In the genomic region with DNA sequence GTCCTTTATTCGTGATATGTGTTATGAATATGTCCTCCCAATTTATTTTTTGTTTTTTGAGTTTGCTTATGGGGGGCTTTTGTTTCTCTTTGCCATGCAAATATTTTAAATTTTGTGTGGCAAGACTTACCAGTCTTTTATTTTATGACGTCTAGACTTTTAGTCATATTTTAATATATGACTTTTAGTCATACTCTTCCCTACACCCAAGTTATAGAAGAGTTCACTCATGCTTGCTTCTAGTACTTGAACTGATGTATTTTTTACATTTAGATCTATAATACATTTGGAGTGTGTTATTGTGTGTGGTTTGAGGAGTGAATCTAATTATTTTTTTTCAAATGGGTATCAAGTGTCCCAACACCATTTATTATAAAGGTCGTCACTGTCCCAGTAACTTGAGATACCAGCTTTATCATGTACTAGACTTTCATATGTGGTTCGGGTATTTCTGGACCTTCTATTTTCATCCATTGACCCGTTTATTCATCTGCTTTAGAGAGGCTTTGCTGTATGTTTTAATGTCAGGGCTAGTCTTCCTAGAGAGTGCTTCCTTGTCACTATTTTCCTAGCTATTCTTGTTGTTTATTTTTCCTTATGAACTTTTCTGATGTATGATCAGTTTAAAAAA, we compare ENCODE assay signal across 9 cellular contexts. TPM values are rescaled to one million over a fixed set of nuclear protein-coding genes. Genes with fewer than 3 reads are reported as not detected.
DNase-seq lines count a peak whose midpoint lies in the region; ATAC-seq and TF ChIP-seq lines count a peak whose summit lies in the region.
"Had no signal": no experiment of that assay in that cellular context is flagged by ENCODE, and none has a peak within 500 bp of the region (broad histone marks: within the 10 kb centered on the region; RNA-seq: fewer than 3 reads in every experiment).

No MANE protein-coding gene starts in this region.

- H4K20me1 ChIP-seq in smooth muscle cell (ENCODE audit: low read depth): no peaks in the 10 kb centered on the region

- no peaks in the 10 kb centered on the region for H3K79me2 ChIP-seq in smooth muscle cell (ENCODE audit: low read depth)

- H3K9me3 ChIP-seq in Peyer's patch (peaks cover 0 to 14% (median 4%) of the 10 kb centered on the region in 4 donors), smooth muscle cell (replicated peaks; ENCODE audit: low read depth) (peaks cover 10% of the 10 kb centered on the region)
- H3K9me3 ChIP-seq: SJCRH30 had no signal

- peak overlapping the region in 3 of 4 donors; percentile 54 to 61 (median 55) for H3K4me3 ChIP-seq in Peyer's patch
- H3K4me3 ChIP-seq in foreskin fibroblast (ENCODE audit: low read depth in 1 of 2, low read length in 2 of 2): peak overlapping the region; percentile 43 to 51
- peak overlapping the region; percentile 49 for H3K4me3 ChIP-seq in smooth muscle cell
- H3K4me3 ChIP-seq: SJCRH30 had no signal

- peaks cover 40% of the 10 kb centered on the region for H3K36me3 Mint-ChIP-seq in T-helper 1 cell treated with Interleukin-12 subunit alpha and Interleukin-12 subunit beta and Interleukin-4 antibody, amounts not matched to agents 30 μg/mL and 1 μg/mL, for 36 hours (ENCODE audit: low read depth)

- H3K4me1 ChIP-seq in Peyer's patch: peaks cover 0 to under 1% (median 0%) of the 10 kb centered on the region in 4 donors
- H3K4me1 ChIP-seq in smooth muscle cell (ENCODE audit: low read depth): no peaks in the 10 kb centered on the region
- H3K4me1 ChIP-seq: SJCRH30 had no signal

- WGBS in smooth muscle cell (ENCODE audit: low lambda C conversion rate): 67% methylated on average over 5 of the region's 5 CpGs

- no peaks in the 10 kb centered on the region for H3K27me3 Mint-ChIP-seq in T-helper 1 cell treated with Interleukin-12 subunit alpha and Interleukin-12 subunit beta and Interleukin-4 antibody, amounts not matched to agents 30 μg/mL and 1 μg/mL, for 36 hours (ENCODE audit: low read depth)

- peak overlapping the region; percentile 86 for H2AFZ ChIP-seq in smooth muscle cell (ENCODE audit: low read depth)

- no peak overlapping the region for H3K9ac ChIP-seq in smooth muscle cell (ENCODE audit: low read depth)

- peak overlapping the region in 2 of 4 donors; percentile 82 to 89 for H3K27ac ChIP-seq in Peyer's patch
- H3K27ac ChIP-seq in smooth muscle cell (ENCODE audit: low read depth): no peak overlapping the region
- H3K27ac ChIP-seq: SJCRH30 had no signal

- TF ChIP-seq CTCF in Peyer's patch (IDR thresholded peaks at IDR 0.05) (no peak), foreskin fibroblast (IDR thresholded peaks at IDR 0.05; ENCODE audit: low read depth, low read length) (no peak), smooth muscle cell (IDR thresholded peaks at IDR 0.05; ENCODE audit: borderline replicate concordance, insufficient read depth, poor library complexity, severe bottlenecking) (no peak)

- H3K4me3 Mint-ChIP-seq in T-helper 1 cell treated with Interleukin-12 subunit alpha and Interleukin-12 subunit beta and Interleukin-4 antibody, amounts not matched to agents 30 μg/mL and 1 μg/mL, for 36 hours: peak overlapping the region; percentile 99

- H3K4me1 Mint-ChIP-seq in T-helper 1 cell treated with Interleukin-12 subunit alpha and Interleukin-12 subunit beta and Interleukin-4 antibody, amounts not matched to agents 30 μg/mL and 1 μg/mL, for 36 hours (ENCODE audit: low read depth): peaks cover 42% of the 10 kb centered on the region

- no peaks in the 10 kb centered on the region for H3K27me3 ChIP-seq in Peyer's patch
- H3K27me3 ChIP-seq in smooth muscle cell (ENCODE audit: low read depth): peaks cover 31% of the 10 kb centered on the region
- H3K27me3 ChIP-seq: SJCRH30 had no signal

- H3K27ac Mint-ChIP-seq in T-helper 1 cell treated with Interleukin-12 subunit alpha and Interleukin-12 subunit beta and Interleukin-4 antibody, amounts not matched to agents 30 μg/mL and 1 μg/mL, for 36 hours: peak overlapping the region; percentile 72

- H3K4me2 ChIP-seq in smooth muscle cell: peak overlapping the region; percentile 90

- no peak for TF ChIP-seq POLR2A in Peyer's patch (IDR thresholded peaks at IDR 0.05)

- peaks cover 22% of the 10 kb centered on the region for H3K9me3 Mint-ChIP-seq in T-helper 1 cell treated with Interleukin-12 subunit alpha and Interleukin-12 subunit beta and Interleukin-4 antibody, amounts not matched to agents 30 μg/mL and 1 μg/mL, for 36 hours

- H3K36me3 ChIP-seq in Peyer's patch (peaks cover 0 to 6% (median 0%) of the 10 kb centered on the region in 3 donors), smooth muscle cell (ENCODE audit: low read depth) (peaks cover 5% of the 10 kb centered on the region)
- H3K36me3 ChIP-seq: SJCRH30 had no signal

- H3F3A ChIP-seq in smooth muscle cell (ENCODE audit: low read depth): no peaks in the 10 kb centered on the region

- no peak for ATAC-seq in HG03378 (IDR thresholded peaks at IDR 0.05; ENCODE audit: unreplicated experiment)

- DNase-seq in T-helper 1 cell: no peak
- DNase-seq in Peyer's patch: no peak
- no peak for DNase-seq in foreskin fibroblast
- DNase-seq in smooth muscle cell (lab: John Stamatoyannopoulos, UW; ENCODE audit: unreplicated experiment): no peak
- DNase-seq in T-helper 9 cell: no peak
- DNase-seq in NK-92 (lab: John Stamatoyannopoulos, UW; ENCODE audit: unreplicated experiment): no peak
- DNase-seq: SJCRH30 had no signal

RNA-seq across cellular contexts. Expression of a gene that starts 0.8 kb away (rescaled TPM):
- total RNA-seq in Peyer's patch (100 to 1,000 TPM in 1 of 4 donors, 1 to 10 TPM in 3; 3.1 to 109 (median 6.5) TPM), smooth muscle cell (not detected in 2 replicates)
- polyA plus RNA-seq in smooth muscle cell: 0.40 TPM in 1 of 2 replicates, not detected in the other

RNA-seq across cellular contexts. Expression of a gene that starts 14.1 kb away (rescaled TPM):
- total RNA-seq in Peyer's patch (10 to 100 TPM; 31.2 to 47.3 (median 33.7) TPM), smooth muscle cell (6.4 and 6.6 TPM in 2 replicates)
- polyA plus RNA-seq in smooth muscle cell: 2.2 and 3.6 TPM in 2 replicates

RNA-seq across cellular contexts. Expression of a gene that starts 14.1 kb away (rescaled TPM):
- total RNA-seq in Peyer's patch (10 to 100 TPM; 26.4 to 38.8 (median 31.2) TPM), smooth muscle cell (4.7 and 5.1 TPM in 2 replicates)
- polyA plus RNA-seq in smooth muscle cell: 1.7 and 3.8 TPM in 2 replicates
